Comparison of ENCODE assay signal across 14 cellular contexts in genomic region chr1:18282851-18283600, GRCh38.
A peak's percentile ranks its signal among the peaks of the same experiment; 100 is the strongest.
DNase-seq lines count a peak whose midpoint lies in the region; ATAC-seq, FAIRE-seq and TF ChIP-seq lines count a peak whose summit lies in the region.
"Had no signal": no experiment of that assay in that cellular context is flagged by ENCODE, and none has a peak within 500 bp of the region (broad histone marks: within the 10 kb centered on the region; RNA-seq: fewer than 3 reads in every experiment).

No MANE protein-coding gene starts in this region.

- no peak for FAIRE-seq in D721Med (lab: Jason Lieb, UNC)

- H3K4me1 ChIP-seq in HEK293 (ENCODE audit: control insufficient read depth, insufficient read depth, low read length) (no peaks in the 10 kb centered on the region), PC-9 (replicated peaks; ENCODE audit: insufficient read depth) (no peaks in the 10 kb centered on the region)

- CTCF ChIA-PET in HEK293 (lab: Yijun Ruan, JAX), result interaction anchor here (0.5 kb wide), 1 partner anchor 182 kb away, joined by 3 read pairs; no protein-coding TSS in a partner anchor
- CTCF ChIA-PET in PC-9 (lab: Charles Lee), result no interaction called here

- no peak overlapping the region for H3K27ac Mint-ChIP-seq in mesothelial cell of epicardium
- H3K27ac Mint-ChIP-seq: stimulated activated memory B cell treated with anti-CD40 and anti-IgM and Interleukin-4, amounts not matched to agents 10 μg/mL and 1 μg/mL and 100 μg/mL, for 72 hours had no signal

- DNase-seq in D721Med (ENCODE audit: insufficient read length, low spot score), result peak; percentile 32
- DNase-seq in NCI-H524 treated with DMSO at 0.1 percent for 48 hours (lab: John Stamatoyannopoulos, UW), result peak; percentile 87
- DNase-seq in dorsolateral prefrontal cortex, result peak in 5 of 10 donors; percentile 12 to 76 (median 39)
- DNase-seq in PC-9, result no peak
- DNase-seq in mesothelial cell of epicardium (ENCODE audit: low spot score in 2 of 2, unreplicated experiment in 2 of 2), result no peak
- DNase-seq: activated T-cell treated with anti-CD3 and anti-CD28 coated beads, Interleukin-2, amount 50 U/mL, for 1 hour; NCI-H2029 treated with DMSO at 0.1 percent for 48 hours; stimulated activated CD4-positive, alpha-beta T cell treated with anti-CD3 and anti-CD28 coated beads, Interleukin-2, amount 100 ng/mL, for 24 hours had no signal

- no peak overlapping the region for H3K4me3 Mint-ChIP-seq in mesothelial cell of epicardium
- H3K4me3 Mint-ChIP-seq: stimulated activated memory B cell treated with anti-CD40 and anti-IgM and Interleukin-4, amounts not matched to agents 10 μg/mL and 1 μg/mL and 100 μg/mL, for 72 hours had no signal

- no peaks in the 10 kb centered on the region for H3K36me3 Mint-ChIP-seq in mesothelial cell of epicardium
- H3K36me3 Mint-ChIP-seq: stimulated activated memory B cell treated with anti-CD40 and anti-IgM and Interleukin-4, amounts not matched to agents 10 μg/mL and 1 μg/mL and 100 μg/mL, for 72 hours had no signal

- no peaks in the 10 kb centered on the region for H3K9me2 ChIP-seq in PC-9 (ENCODE audit: insufficient read depth)

- H3K9me3 Mint-ChIP-seq in mesothelial cell of epicardium, result no peaks in the 10 kb centered on the region
- H3K9me3 Mint-ChIP-seq: stimulated activated memory B cell treated with anti-CD40 and anti-IgM and Interleukin-4, amounts not matched to agents 10 μg/mL and 1 μg/mL and 100 μg/mL, for 72 hours had no signal

- H3K36me3 ChIP-seq in HEK293 (ENCODE audit: control insufficient read depth in 2 of 2, insufficient read depth in 1 of 2, low read length in 2 of 2), result no peaks in the 10 kb centered on the region
- H3K36me3 ChIP-seq in PC-9 (ENCODE audit: low read depth), result no peaks in the 10 kb centered on the region

- BruUV-seq in PC-9 (replicated peaks; lab: Mats Ljungman, UMichigan), result no TSS peak

- no peak overlapping the region for H3K4me3 ChIP-seq in HEK293 (ENCODE audit: low read depth, low read length)
- H3K4me3 ChIP-seq in dorsolateral prefrontal cortex, result no peak overlapping the region
- no peak overlapping the region for H3K4me3 ChIP-seq in PC-9
- H3K4me3 ChIP-seq: SK-N-MC had no signal

- H3K79me2 ChIP-seq in PC-9 (ENCODE audit: low read depth), result no peaks in the 10 kb centered on the region

- ATAC-seq in HG02970 (IDR thresholded peaks at IDR 0.05; ENCODE audit: low FRiP score, unreplicated experiment) (no peak), GM18511 (IDR thresholded peaks at IDR 0.05; ENCODE audit: unreplicated experiment) (no peak)
- ATAC-seq: activated CD4-positive, CD25-positive, alpha-beta regulatory T cell treated with anti-CD3 and anti-CD28 coated beads, Interleukin-2, amount 50 U/mL, for 24 hours; stimulated activated memory B cell treated with anti-CD40 and anti-IgM and Interleukin-4, amounts not matched to agents 10 μg/mL and 1 μg/mL and 100 μg/mL, for 72 hours had no signal

- no peak overlapping the region for H3K4me2 ChIP-seq in PC-9

- H3K4me1 Mint-ChIP-seq in mesothelial cell of epicardium, result no peaks in the 10 kb centered on the region
- H3K4me1 Mint-ChIP-seq: stimulated activated memory B cell treated with anti-CD40 and anti-IgM and Interleukin-4, amounts not matched to agents 10 μg/mL and 1 μg/mL and 100 μg/mL, for 72 hours had no signal

- no peak overlapping the region for H2AFZ ChIP-seq in PC-9

- POLR2A ChIA-PET in HEK293 (lab: Yijun Ruan, JAX) (no interaction called here), PC-9 (lab: Charles Lee; ENCODE audit: unreplicated experiment) (no interaction called here)

- no peak for TF ChIP-seq CTCF in D721Med (IDR thresholded peaks at IDR 0.05; ENCODE audit: insufficient read depth, missing control alignments)
- no peak for TF ChIP-seq CTCF in HEK293 (tag by site-specific recombination; IDR thresholded peaks at IDR 0.05)
- TF ChIP-seq CTCF in dorsolateral prefrontal cortex (IDR thresholded peaks at IDR 0.05 in 54 of 56, conservative IDR thresholded peaks at IDR 0.05 in 2 of 56; ENCODE audit: low read depth in 1 of 56, partially characterized antibody in 56 of 56), result no peak
- no peak for TF ChIP-seq CTCF in PC-9 (conservative IDR thresholded peaks at IDR 0.05)
- TF ChIP-seq CTCF in mesothelial cell of epicardium (IDR thresholded peaks at IDR 0.05; ENCODE audit: unreplicated experiment), result no peak

- peaks cover 69% of the 10 kb centered on the region for H3K27me3 Mint-ChIP-seq in mesothelial cell of epicardium (ENCODE audit: low read depth)

- H3F3A ChIP-seq in PC-9 (ENCODE audit: insufficient read depth, low read depth), result no peaks in the 10 kb centered on the region

- H3K27me3 ChIP-seq in dorsolateral prefrontal cortex (peaks cover 0 to 8% (median 0%) of the 10 kb centered on the region in 45 donors), PC-9 (ENCODE audit: insufficient read depth, low read depth) (peaks cover 57% of the 10 kb centered on the region)

- H3K9me3 ChIP-seq in HEK293 (ENCODE audit: control insufficient read depth, insufficient read depth, low read depth, low read length) (no peaks in the 10 kb centered on the region), PC-9 (ENCODE audit: insufficient read depth, low read depth) (no peaks in the 10 kb centered on the region)

- H3K27ac ChIP-seq in HEK293 (ENCODE audit: extremely low read depth, low read depth, low read length) (no peak overlapping the region), dorsolateral prefrontal cortex (peak overlapping the region in 35 of 59 donors; percentile 1 to 89 (median 36)), PC-9 (no peak overlapping the region)
- H3K27ac ChIP-seq: SK-N-MC had no signal

- H4K20me1 ChIP-seq in PC-9 (ENCODE audit: insufficient read depth), result no peaks in the 10 kb centered on the region

- intact Hi-C loops in dorsolateral prefrontal cortex (cut with DNase I), result no loop called here
- intact Hi-C loops in PC-9 (cut with micrococcal nuclease; ENCODE audit: unreplicated experiment), result no loop called here

TF ChIP-seq in HEK293, 187 proteins besides CTCF, POLR2A, EP300 and RAD21:
- TF ChIP-seq EGR2 (tag by site-specific recombination; IDR thresholded peaks at IDR 0.05; ENCODE audit: low read depth) (peak; percentile 59), ZFHX2 (tag by site-specific recombination; conservative IDR thresholded peaks at IDR 0.05) (peak; percentile 83), ZBTB17 (tag by site-specific recombination; IDR thresholded peaks at IDR 0.05) (no peak)
- TF ChIP-seq, protein P1, sequence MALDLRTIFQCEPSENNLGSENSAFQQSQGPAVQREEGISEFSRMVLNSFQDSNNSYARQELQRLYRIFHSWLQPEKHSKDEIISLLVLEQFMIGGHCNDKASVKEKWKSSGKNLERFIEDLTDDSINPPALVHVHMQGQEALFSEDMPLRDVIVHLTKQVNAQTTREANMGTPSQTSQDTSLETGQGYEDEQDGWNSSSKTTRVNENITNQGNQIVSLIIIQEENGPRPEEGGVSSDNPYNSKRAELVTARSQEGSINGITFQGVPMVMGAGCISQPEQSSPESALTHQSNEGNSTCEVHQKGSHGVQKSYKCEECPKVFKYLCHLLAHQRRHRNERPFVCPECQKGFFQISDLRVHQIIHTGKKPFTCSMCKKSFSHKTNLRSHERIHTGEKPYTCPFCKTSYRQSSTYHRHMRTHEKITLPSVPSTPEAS (tag by site-specific recombination; IDR thresholded peaks at IDR 0.05), result 0 out of 2 replicates have a peak, but pooled peaks have one; percentile 1

Comparison
In these comparisons a context has a peak if more than half of its experiments do, and no peak if none do; other contexts are left out.
1. DNase-seq: peak in D721Med (single experiment) and NCI-H524 treated with DMSO at 0.1 percent for 48 hours (single experiment); none in PC-9 (0 of 2) and mesothelial cell of epicardium (0 of 2).
2. H3K27ac ChIP-seq: peak in dorsolateral prefrontal cortex (35 of 59); none in HEK293 (single experiment) and PC-9 (single experiment).